Comparison of ENCODE assay signal across 1 cellular context in genomic region chr7:157423348-157423747, GRCh38.
TF ChIP-seq lines count a peak whose summit lies in the region.

No MANE protein-coding gene starts in this region.

TF ChIP-seq in GM23338, 12 proteins besides CTCF, POLR2A, EP300 and RAD21 (continued from another document):
- no peak for TF ChIP-seq ZNF462 (CRISPR knock-in tag; IDR thresholded peaks at IDR 0.05)
- TF ChIP-seq ZNF331 (CRISPR knock-in tag; IDR thresholded peaks at IDR 0.05; ENCODE audit: low read depth): no peak
- TF ChIP-seq STAT1 (IDR thresholded peaks at IDR 0.05; ENCODE audit: unreplicated experiment): no peak
- TF ChIP-seq CREB1 (CRISPR knock-in tag; IDR thresholded peaks at IDR 0.05; ENCODE audit: low read depth): no peak
- no peak for TF ChIP-seq EZH2phosphoT487 (IDR thresholded peaks at IDR 0.05; ENCODE audit: unreplicated experiment)
- TF ChIP-seq EZH2 (IDR thresholded peaks at IDR 0.05; ENCODE audit: low read depth, unreplicated experiment): no peak
- no peak for TF ChIP-seq NANOG (IDR thresholded peaks at IDR 0.05; ENCODE audit: borderline replicate concordance)
- TF ChIP-seq, protein P1, sequence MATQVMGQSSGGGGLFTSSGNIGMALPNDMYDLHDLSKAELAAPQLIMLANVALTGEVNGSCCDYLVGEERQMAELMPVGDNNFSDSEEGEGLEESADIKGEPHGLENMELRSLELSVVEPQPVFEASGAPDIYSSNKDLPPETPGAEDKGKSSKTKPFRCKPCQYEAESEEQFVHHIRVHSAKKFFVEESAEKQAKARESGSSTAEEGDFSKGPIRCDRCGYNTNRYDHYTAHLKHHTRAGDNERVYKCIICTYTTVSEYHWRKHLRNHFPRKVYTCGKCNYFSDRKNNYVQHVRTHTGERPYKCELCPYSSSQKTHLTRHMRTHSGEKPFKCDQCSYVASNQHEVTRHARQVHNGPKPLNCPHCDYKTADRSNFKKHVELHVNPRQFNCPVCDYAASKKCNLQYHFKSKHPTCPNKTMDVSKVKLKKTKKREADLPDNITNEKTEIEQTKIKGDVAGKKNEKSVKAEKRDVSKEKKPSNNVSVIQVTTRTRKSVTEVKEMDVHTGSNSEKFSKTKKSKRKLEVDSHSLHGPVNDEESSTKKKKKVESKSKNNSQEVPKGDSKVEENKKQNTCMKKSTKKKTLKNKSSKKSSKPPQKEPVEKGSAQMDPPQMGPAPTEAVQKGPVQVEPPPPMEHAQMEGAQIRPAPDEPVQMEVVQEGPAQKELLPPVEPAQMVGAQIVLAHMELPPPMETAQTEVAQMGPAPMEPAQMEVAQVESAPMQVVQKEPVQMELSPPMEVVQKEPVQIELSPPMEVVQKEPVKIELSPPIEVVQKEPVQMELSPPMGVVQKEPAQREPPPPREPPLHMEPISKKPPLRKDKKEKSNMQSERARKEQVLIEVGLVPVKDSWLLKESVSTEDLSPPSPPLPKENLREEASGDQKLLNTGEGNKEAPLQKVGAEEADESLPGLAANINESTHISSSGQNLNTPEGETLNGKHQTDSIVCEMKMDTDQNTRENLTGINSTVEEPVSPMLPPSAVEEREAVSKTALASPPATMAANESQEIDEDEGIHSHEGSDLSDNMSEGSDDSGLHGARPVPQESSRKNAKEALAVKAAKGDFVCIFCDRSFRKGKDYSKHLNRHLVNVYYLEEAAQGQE (IDR thresholded peaks at IDR 0.05; ENCODE audit: unreplicated experiment): no peak
- TF ChIP-seq ZNF114 (CRISPR knock-in tag; IDR thresholded peaks at IDR 0.05): no peak
- TF ChIP-seq, protein P2, sequence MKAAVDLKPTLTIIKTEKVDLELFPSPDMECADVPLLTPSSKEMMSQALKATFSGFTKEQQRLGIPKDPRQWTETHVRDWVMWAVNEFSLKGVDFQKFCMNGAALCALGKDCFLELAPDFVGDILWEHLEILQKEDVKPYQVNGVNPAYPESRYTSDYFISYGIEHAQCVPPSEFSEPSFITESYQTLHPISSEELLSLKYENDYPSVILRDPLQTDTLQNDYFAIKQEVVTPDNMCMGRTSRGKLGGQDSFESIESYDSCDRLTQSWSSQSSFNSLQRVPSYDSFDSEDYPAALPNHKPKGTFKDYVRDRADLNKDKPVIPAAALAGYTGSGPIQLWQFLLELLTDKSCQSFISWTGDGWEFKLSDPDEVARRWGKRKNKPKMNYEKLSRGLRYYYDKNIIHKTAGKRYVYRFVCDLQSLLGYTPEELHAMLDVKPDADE (IDR thresholded peaks at IDR 0.05): no peak
